In the genomic region with DNA sequence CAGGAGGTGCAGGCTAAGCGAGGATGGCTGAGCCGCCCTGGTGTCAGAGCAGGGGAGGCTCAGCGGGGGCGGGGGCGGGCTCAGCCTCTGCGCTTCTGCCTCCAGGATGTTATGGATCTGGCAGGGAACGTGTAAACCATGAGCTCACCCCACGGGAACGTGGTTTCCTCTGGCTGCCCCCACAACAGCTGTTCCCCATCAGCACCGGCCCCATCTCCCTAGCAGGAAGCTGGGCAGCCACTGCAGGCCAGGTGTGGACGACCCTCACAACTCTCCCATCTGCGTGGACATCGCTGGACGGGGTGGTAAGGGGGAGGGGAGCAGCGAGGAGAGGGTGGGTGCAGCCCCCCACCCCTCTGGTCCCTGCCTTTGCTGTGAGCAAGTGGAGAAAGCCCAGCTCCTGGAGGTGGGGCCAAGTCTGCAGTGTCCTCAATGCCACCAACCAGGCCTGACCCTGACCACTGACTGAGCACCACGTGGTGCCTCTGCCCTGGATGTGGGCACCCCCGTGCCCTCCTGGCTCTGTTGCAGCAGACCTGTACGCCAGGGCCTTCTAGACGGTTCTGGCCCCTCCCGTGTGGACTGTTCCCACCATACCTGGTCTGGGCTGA, we compare ENCODE assay signal across 7 cellular contexts. TPM values are rescaled to one million over a fixed set of nuclear protein-coding genes. Genes with fewer than 3 reads are reported as not detected.
DNase-seq lines count a peak whose midpoint lies in the region; ATAC-seq, FAIRE-seq and TF ChIP-seq lines count a peak whose summit lies in the region.

No MANE protein-coding gene starts in this region.

- no peak overlapping the region for H3K4me3 Mint-ChIP-seq in astrocyte (ENCODE audit: unreplicated experiment)

- peak overlapping the region; percentile 24 for H2AFZ ChIP-seq in astrocyte (ENCODE audit: low read depth, low read length)

- peaks cover 4% of the 10 kb centered on the region for H3K36me3 Mint-ChIP-seq in astrocyte (ENCODE audit: low read depth, unreplicated experiment)

- H3K27me3 Mint-ChIP-seq in astrocyte (ENCODE audit: low read depth, unreplicated experiment), result peaks cover 9% of the 10 kb centered on the region

- no peak for TF ChIP-seq CTCF in astrocyte (IDR thresholded peaks at IDR 0.05; ENCODE audit: insufficient read depth, low read depth, low read length)

- no peaks in the 10 kb centered on the region for H3K36me3 ChIP-seq in astrocyte (ENCODE audit: insufficient read depth, low read length)

- H3K27ac ChIP-seq in astrocyte (ENCODE audit: low read depth, low read length), result peak overlapping the region; percentile 10

- H3K9me3 ChIP-seq in astrocyte (ENCODE audit: insufficient read depth, low read depth, low read length), result no peaks in the 10 kb centered on the region

- no peak for FAIRE-seq in astrocyte (lab: Jason Lieb, UNC)

- H3K27ac Mint-ChIP-seq in astrocyte (ENCODE audit: unreplicated experiment), result no peak overlapping the region

- peak overlapping the region; percentile 80 for H3K4me2 ChIP-seq in astrocyte (ENCODE audit: low read length)

- DNase-seq in Jurkat, Clone E6-1 (ENCODE audit: low read depth, low spot score), result peak; percentile 52
- DNase-seq in astrocyte (ENCODE audit: low read depth), result peak; percentile 82
- peak; percentile 55 to 76 for DNase-seq in lung microvascular endothelial cell (ENCODE audit: low read depth in 2 of 2)
- no peak for DNase-seq in putamen (ENCODE audit: low spot score)
- no peak for DNase-seq in HuH-7 (ENCODE audit: low spot score)

- no peaks in the 10 kb centered on the region for H3K27me3 ChIP-seq in astrocyte (ENCODE audit: insufficient read depth, low read length)

- no peaks in the 10 kb centered on the region for H4K20me1 ChIP-seq in astrocyte (ENCODE audit: insufficient read depth, low read length)

- peaks cover 37% of the 10 kb centered on the region for H3K4me1 ChIP-seq in astrocyte (ENCODE audit: insufficient read depth, low read length)

- peaks cover 13% of the 10 kb centered on the region for H3K4me1 Mint-ChIP-seq in astrocyte (ENCODE audit: low read depth, unreplicated experiment)

- H3K4me3 ChIP-seq in Jurkat, Clone E6-1 (ENCODE audit: low read length), result peak overlapping the region; percentile 86
- H3K4me3 ChIP-seq in astrocyte (ENCODE audit: insufficient read depth, low read depth, low read length), result no peak overlapping the region

- H3K9ac ChIP-seq in astrocyte (ENCODE audit: low read length), result peak overlapping the region; percentile 30

- ATAC-seq in GM18868 (IDR thresholded peaks at IDR 0.05; ENCODE audit: unreplicated experiment) (peak; percentile 6), HG03135 (IDR thresholded peaks at IDR 0.05; ENCODE audit: unreplicated experiment) (no peak)

- H3K9me3 Mint-ChIP-seq in astrocyte (ENCODE audit: unreplicated experiment), result no peaks in the 10 kb centered on the region

- no peaks in the 10 kb centered on the region for H3K79me2 ChIP-seq in astrocyte (ENCODE audit: insufficient read depth, low read length)

RNA-seq across cellular contexts. Expression of gene SPON2, which starts 28.1 kb away (rescaled TPM):
- 27.3 TPM for polyA plus RNA-seq in Jurkat, Clone E6-1 (2012; ENCODE audit: insufficient read depth, insufficient read length)
- total RNA-seq in astrocyte, result 47.8 and 55.5 TPM in 2 replicates
- total RNA-seq in lung microvascular endothelial cell, result 0.40 and 0.65 TPM in 2 replicates

RNA-seq across cellular contexts. Expression of gene CTBP1, which starts 48.4 kb away (rescaled TPM):
- polyA plus RNA-seq in Jurkat, Clone E6-1 (2012; ENCODE audit: insufficient read depth, insufficient read length), result 156 TPM
- total RNA-seq in astrocyte, result 115 and 136 TPM in 2 replicates
- total RNA-seq in lung microvascular endothelial cell, result 166 and 239 TPM in 2 replicates

Comparison
In these comparisons a context has a peak if more than half of its experiments do, and no peak if none do; other contexts are left out.
1. DNase-seq: peak in Jurkat, Clone E6-1 (single experiment), astrocyte (single experiment) and lung microvascular endothelial cell (2 of 2); none in putamen (single experiment) and HuH-7 (single experiment).
2. RNA of gene SPON2, which starts 28.1 kb away (total RNA-seq): 47.8 to 55.5 TPM in astrocyte; 0.40 to 0.65 TPM in lung microvascular endothelial cell; every median in the first group is over 10 times any median in the second.